Comparison of ENCODE assay signal across 37 cellular contexts in genomic region chr4:112357453-112357852, GRCh38.
"Had no signal": no experiment of that assay in that cellular context is flagged by ENCODE, and none has a peak within 500 bp of the region (broad histone marks: within the 10 kb centered on the region; RNA-seq: fewer than 3 reads in every experiment).

No MANE protein-coding gene starts in this region.

- ATAC-seq: activated naive CD4-positive, alpha-beta T cell treated with anti-CD3 and anti-CD28 coated beads, Interleukin-2, amount 50 U/mL, for 72 hours; activated naive CD8-positive, alpha-beta T cell treated with anti-CD3 and anti-CD28 coated beads, Interleukin-2, amount 50 U/mL, for 24 hours; activated T-cell treated with anti-CD3 and anti-CD28 coated beads, Interleukin-2, amount 50 U/mL, for 4 hours; activated T-cell treated with anti-CD3 and anti-CD28 coated beads, Interleukin-2, amount 50 U/mL, for 72 hours; activated T-helper 17 cell treated with anti-CD3 and anti-CD28 coated beads, Interleukin-2, amount 50 U/mL, for 72 hours; body of pancreas had no signal

- H3K27me3 Mint-ChIP-seq: activated naive CD4-positive, alpha-beta T cell treated with anti-CD3 and anti-CD28 coated beads, Interleukin-2, amount 10 ng/mL, durations not matched to agents 7 days and 5 days; activated naive CD4-positive, alpha-beta T cell treated with anti-CD3 and anti-CD28 coated beads, Interleukin-2, amount 50 U/mL, for 24 hours; activated naive CD8-positive, alpha-beta T cell; activated naive CD8-positive, alpha-beta T cell treated with anti-CD3 and anti-CD28 coated beads for 36 hours; activated naive CD8-positive, alpha-beta T cell treated with anti-CD3 and anti-CD28 coated beads, Interleukin-2, amount 10 ng/mL, durations not matched to agents 7 days and 5 days; activated naive CD8-positive, alpha-beta T cell treated with anti-CD3 and anti-CD28 coated beads, Interleukin-2, amount 50 U/mL, for 24 hours; activated T-cell treated with anti-CD3 and anti-CD28 coated beads, Interleukin-2, amount 50 U/mL, for 24 hours; activated T-helper 17 cell treated with anti-CD3 and anti-CD28 coated beads, Interleukin-2, amount 50 U/mL, for 72 hours had no signal

- H3K4me1 ChIP-seq: adrenal gland, ascending aorta, body of pancreas, breast epithelium had no signal

- H3K9me3 Mint-ChIP-seq: activated naive CD4-positive, alpha-beta T cell treated with anti-CD3 and anti-CD28 coated beads, Interleukin-2, amount 50 U/mL, for 24 hours; central memory CD8-positive, alpha-beta T cell had no signal

- H3K4me3 Mint-ChIP-seq: activated naive CD4-positive, alpha-beta T cell treated with anti-CD3 and anti-CD28 coated beads for 36 hours; activated naive CD4-positive, alpha-beta T cell treated with anti-CD3 and anti-CD28 coated beads, Interleukin-2, amount 10 ng/mL, durations not matched to agents 7 days and 5 days; activated naive CD4-positive, alpha-beta T cell treated with anti-CD3 and anti-CD28 coated beads, Interleukin-2, amount 50 U/mL, for 24 hours; activated naive CD8-positive, alpha-beta T cell; activated naive CD8-positive, alpha-beta T cell treated with anti-CD3 and anti-CD28 coated beads for 36 hours; activated naive CD8-positive, alpha-beta T cell treated with anti-CD3 and anti-CD28 coated beads, Interleukin-2, amount 10 ng/mL, durations not matched to agents 7 days and 5 days; activated naive CD8-positive, alpha-beta T cell treated with anti-CD3 and anti-CD28 coated beads, Interleukin-2, amount 50 U/mL, for 24 hours; activated T-cell treated with anti-CD3 and anti-CD28 coated beads, Interleukin-2, amount 50 U/mL, for 24 hours; activated T-cell treated with anti-CD3 and anti-CD28 coated beads, Interleukin-2, amount 50 U/mL, for 4 hours; activated T-cell treated with anti-CD3 and anti-CD28 coated beads, Interleukin-2, amount 50 U/mL, for 72 hours; activated T-helper 1 cell treated with anti-CD3 and anti-CD28 coated beads, Interleukin-12 subunit alpha, Interleukin-12 subunit beta, Interleukin-2, Interleukin-4 antibody, amounts not matched to agents 30 ng/mL and 10 ng/mL and 1 ng/mL, durations not matched to agents 14 hours and 24 hours and 36 hours; activated T-helper 17 cell treated with anti-CD3 and anti-CD28 coated beads, Interleukin-2, amount 50 U/mL, for 72 hours; brain; central memory CD8-positive, alpha-beta T cell had no signal

- DNase-seq: activated effector memory CD4-positive, alpha-beta T cell treated with anti-CD3 and anti-CD28 coated beads, Interleukin-2, amount 50 U/mL, for 16 hours; activated effector memory CD4-positive, alpha-beta T cell treated with Interleukin-2 at 50 U/mL for 16 hours; activated gamma-delta T cell; activated gamma-delta T cell treated with Interleukin-2 at 50 U/mL for 16 hours; activated naive CD4-positive, alpha-beta T cell; activated naive CD4-positive, alpha-beta T cell treated with anti-CD3 and anti-CD28 coated beads for 36 hours; activated naive CD4-positive, alpha-beta T cell treated with anti-CD3 and anti-CD28 coated beads, Interleukin-2, amount 10 ng/mL, durations not matched to agents 7 days and 5 days; activated naive CD4-positive, alpha-beta T cell treated with anti-CD3 and anti-CD28 coated beads, Interleukin-2, amount 50 U/mL, for 16 hours; activated naive CD4-positive, alpha-beta T cell treated with Interleukin-2 at 50 U/mL for 16 hours; activated naive CD8-positive, alpha-beta T cell treated with anti-CD3 and anti-CD28 coated beads for 36 hours; activated naive CD8-positive, alpha-beta T cell treated with anti-CD3 and anti-CD28 coated beads, Interleukin-2, amount 10 ng/mL, durations not matched to agents 7 days and 5 days; activated naive CD8-positive, alpha-beta T cell treated with anti-CD3 and anti-CD28 coated beads, Interleukin-2, amount 50 U/mL, for 24 hours; activated T-cell treated with anti-CD3 and anti-CD28 coated beads for 4 hours; activated T-cell treated with anti-CD3 and anti-CD28 coated beads, Interleukin-2, amount 50 U/mL, for 1 hour; activated T-cell treated with anti-CD3 and anti-CD28 coated beads, Interleukin-2, amount 50 U/mL, for 24 hours; activated T-cell treated with anti-CD3 and anti-CD28 coated beads, Interleukin-2, amount 50 U/mL, for 4 hours; activated T-cell treated with anti-CD3 and anti-CD28 coated beads, Interleukin-2, amount 50 U/mL, for 48 hours; activated T-cell treated with anti-CD3 and anti-CD28 coated beads, Interleukin-2, amount 50 U/mL, for 72 hours; adrenal gland; amniotic stem cell; amygdala; anterior cingulate cortex; body of pancreas; brain microvascular endothelial cell; central memory CD4-positive, alpha-beta T cell; cerebellar nuclear complex had no signal

- H3K27me3 ChIP-seq: adrenal gland, ascending aorta, body of pancreas, brain microvascular endothelial cell, breast epithelium, cardiac muscle cell had no signal

- H3K36me3 ChIP-seq: adrenal gland, brain microvascular endothelial cell, breast epithelium, cardiac muscle cell had no signal

- H3K27ac ChIP-seq: adrenal gland, ascending aorta, body of pancreas, brain microvascular endothelial cell, breast epithelium, cardiac muscle cell had no signal

- H3K4me3 ChIP-seq: adrenal gland, ascending aorta, body of pancreas, breast epithelium, cardiac muscle cell had no signal

- H3K4me1 Mint-ChIP-seq: activated naive CD4-positive, alpha-beta T cell treated with anti-CD3 and anti-CD28 coated beads, Interleukin-2, amount 10 ng/mL, durations not matched to agents 7 days and 5 days; activated naive CD4-positive, alpha-beta T cell treated with anti-CD3 and anti-CD28 coated beads, Interleukin-2, amount 50 U/mL, for 24 hours; activated naive CD8-positive, alpha-beta T cell treated with anti-CD3 and anti-CD28 coated beads for 36 hours; activated naive CD8-positive, alpha-beta T cell treated with anti-CD3 and anti-CD28 coated beads, Interleukin-2, amount 10 ng/mL, durations not matched to agents 7 days and 5 days; activated naive CD8-positive, alpha-beta T cell treated with anti-CD3 and anti-CD28 coated beads, Interleukin-2, amount 50 U/mL, for 24 hours; activated T-helper 17 cell treated with anti-CD3 and anti-CD28 coated beads, Interleukin-2, amount 50 U/mL, for 72 hours; brain; central memory CD8-positive, alpha-beta T cell had no signal

- H3K9me3 ChIP-seq: adrenal gland, body of pancreas had no signal

- H3K27ac Mint-ChIP-seq: activated naive CD4-positive, alpha-beta T cell treated with anti-CD3 and anti-CD28 coated beads for 36 hours; activated naive CD4-positive, alpha-beta T cell treated with anti-CD3 and anti-CD28 coated beads, Interleukin-2, amount 10 ng/mL, durations not matched to agents 7 days and 5 days; activated naive CD4-positive, alpha-beta T cell treated with anti-CD3 and anti-CD28 coated beads, Interleukin-2, amount 50 U/mL, for 24 hours; activated naive CD4-positive, alpha-beta T cell treated with anti-CD3 and anti-CD28 coated beads, Interleukin-2, amount 50 U/mL, for 72 hours; activated naive CD8-positive, alpha-beta T cell; activated naive CD8-positive, alpha-beta T cell treated with anti-CD3 and anti-CD28 coated beads for 36 hours; activated naive CD8-positive, alpha-beta T cell treated with anti-CD3 and anti-CD28 coated beads, Interleukin-2, amount 10 ng/mL, durations not matched to agents 7 days and 5 days; activated naive CD8-positive, alpha-beta T cell treated with anti-CD3 and anti-CD28 coated beads, Interleukin-2, amount 50 U/mL, for 24 hours; activated T-cell treated with anti-CD3 and anti-CD28 coated beads, Interleukin-2, amount 50 U/mL, for 24 hours; activated T-cell treated with anti-CD3 and anti-CD28 coated beads, Interleukin-2, amount 50 U/mL, for 72 hours; activated T-helper 1 cell treated with anti-CD3 and anti-CD28 coated beads, Interleukin-12 subunit alpha, Interleukin-12 subunit beta, Interleukin-2, Interleukin-4 antibody, amounts not matched to agents 30 ng/mL and 10 ng/mL and 1 ng/mL, durations not matched to agents 14 hours and 24 hours and 36 hours; activated T-helper 17 cell treated with anti-CD3 and anti-CD28 coated beads, Interleukin-2, amount 50 U/mL, for 72 hours; activated T-helper 2 cell treated with anti-CD3 and anti-CD28 coated beads, Interferon-gamma antibody, Interleukin-2, Interleukin-4, amounts not matched to agents 10 μg/mL and 5 μg/mL and 100 μg/mL, durations not matched to agents 14 hours and 24 hours and 36 hours; brain had no signal
